8 cellular contexts compared by ENCODE assay signal in genomic region chr3:112333002-112333385, GRCh38. TPM values are rescaled to one million over a fixed set of nuclear protein-coding genes. Genes with fewer than 3 reads are reported as not detected.
DNase-seq lines count a peak whose midpoint lies in the region; ATAC-seq and TF ChIP-seq lines count a peak whose summit lies in the region.

Gene CD200, plus strand, starts transcription at chr3:112333156. Its CDS starts 57 bp downstream, at chr3:112333213.

- peak within 1 kb of the TSS; percentile 58 to 73 (median 63) for H3K9ac ChIP-seq in skeletal muscle tissue (ENCODE audit: low read depth in 1 of 3, low read length in 3 of 3)

- H3K4me1 ChIP-seq in body of pancreas = peaks cover 5% of the 10 kb centered on the region
- H3K4me1 ChIP-seq in skeletal muscle tissue (ENCODE audit: control insufficient read depth in 3 of 3, insufficient read depth in 3 of 3, low read length in 3 of 3) = peaks cover 0 to 4% (median 0%) of the 10 kb centered on the region in 3 donors

- DNase-seq in T-helper 22 cell (ENCODE audit: low read depth) (peak; percentile 4), body of pancreas (peak in 3 of 4 donors; percentile 30 to 48 (median 32)), SKM-1 treated with dmso at 0.1 percent for 144 hours (lab: John Stamatoyannopoulos, UW; ENCODE audit: unreplicated experiment) (no peak), NK-92 (lab: John Stamatoyannopoulos, UW; ENCODE audit: unreplicated experiment) (no peak)

- H3K9me3 ChIP-seq in body of pancreas = no peaks in the 10 kb centered on the region
- H3K9me3 ChIP-seq in iPS-18c (ENCODE audit: control insufficient read depth, insufficient read depth, low read length) = no peaks in the 10 kb centered on the region
- H3K9me3 ChIP-seq in skeletal muscle tissue (ENCODE audit: control insufficient read depth in 3 of 3, low read length in 3 of 3) = no peaks in the 10 kb centered on the region

- H3K36me3 ChIP-seq in body of pancreas (replicated peaks in 1 of 2; ENCODE audit: insufficient read depth in 1 of 2, low read depth in 2 of 2) = no peaks in the 10 kb centered on the region
- no peaks in the 10 kb centered on the region for H3K36me3 ChIP-seq in skeletal muscle tissue (ENCODE audit: control insufficient read depth in 3 of 3, insufficient read depth in 3 of 3, low read length in 3 of 3)

- intact Hi-C loops in body of pancreas (cut with DNase I) = no loop called here

- WGBS in body of pancreas, 2 donors = 9 to 22% methylated on average over 27 to 28 of the region's 28 CpGs

- TF ChIP-seq CTCF in body of pancreas (IDR thresholded peaks at IDR 0.05) = no peak

- peak in 2 of 3 donors; percentile 24 to 41 for TF ChIP-seq POLR2A in body of pancreas (IDR thresholded peaks at IDR 0.05)

- peaks cover 0 to 5% of the 10 kb centered on the region in 2 donors for H3K27me3 ChIP-seq in body of pancreas
- peaks cover 0 to 7% (median 0%) of the 10 kb centered on the region in 3 donors for H3K27me3 ChIP-seq in skeletal muscle tissue (ENCODE audit: control insufficient read depth in 3 of 3, insufficient read depth in 3 of 3, low read length in 3 of 3)

- peak; percentile 62 for ATAC-seq in GM18909 (IDR thresholded peaks at IDR 0.05; ENCODE audit: poor library complexity, unreplicated experiment)
- ATAC-seq in HG03520 (IDR thresholded peaks at IDR 0.05; ENCODE audit: unreplicated experiment) = peak; percentile 59
- no peak for ATAC-seq in body of pancreas

- H3K27ac ChIP-seq in body of pancreas (peak within 1 kb of the TSS in 3 of 4 donors; percentile 8 to 44 (median 19)), skeletal muscle tissue (ENCODE audit: low read depth, low read length) (peak within 1 kb of the TSS; percentile 67)

- no peak within 1 kb of the TSS for H3K4me3 ChIP-seq in body of pancreas
- H3K4me3 ChIP-seq in iPS-18c (ENCODE audit: insufficient read depth, low read depth, low read length) = peak within 1 kb of the TSS; percentile 80
- peak within 1 kb of the TSS; percentile 60 to 68 (median 68) for H3K4me3 ChIP-seq in skeletal muscle tissue (ENCODE audit: low read length in 3 of 3)

RNA-seq across cellular contexts. Expression of gene CD200, which starts in this region (rescaled TPM):
- total RNA-seq in body of pancreas = 1 to 10 TPM; 2.0 to 2.6 TPM
- 4.2 TPM for total RNA-seq in skeletal muscle tissue

Comparison
In these comparisons a context has a peak if more than half of its experiments do, and no peak if none do; other contexts are left out.
1. DNase-seq: peak in T-helper 22 cell (single experiment) and body of pancreas (3 of 4); none in SKM-1 treated with dmso at 0.1 percent for 144 hours (single experiment) and NK-92 (single experiment).
2. H3K4me3 ChIP-seq: peak in iPS-18c (single experiment) and skeletal muscle tissue (3 of 3); none in body of pancreas (0 of 2).